Comparison of ENCODE assay signal across 17 cellular contexts in genomic region chr5:79189439-79190234, GRCh38. TPM values are rescaled to one million over a fixed set of nuclear protein-coding genes. Genes with fewer than 3 reads are reported as not detected.
DNase-seq lines count a peak whose midpoint lies in the region; ATAC-seq, FAIRE-seq and TF ChIP-seq lines count a peak whose summit lies in the region.
"Had no signal": no experiment of that assay in that cellular context is flagged by ENCODE, and none has a peak within 500 bp of the region (broad histone marks: within the 10 kb centered on the region; RNA-seq: fewer than 3 reads in every experiment).

No MANE protein-coding gene starts in this region.

- no peaks in the 10 kb centered on the region for H3K9me1 ChIP-seq in keratinocyte (ENCODE audit: control insufficient read depth, extremely low read depth, insufficient read depth, low read length)

- H3K4me3 ChIP-seq in adipocyte (ENCODE audit: low read length) (no peak overlapping the region), keratinocyte (ENCODE audit: control insufficient read depth in 2 of 3, extremely low read depth in 1 of 3, insufficient read depth in 2 of 3, low read depth in 1 of 3, low read length in 3 of 3) (no peak overlapping the region), hepatocyte (no peak overlapping the region)

- no peak for ATAC-seq in GM19035 (IDR thresholded peaks at IDR 0.05; ENCODE audit: unreplicated experiment)
- ATAC-seq in HG03378 (IDR thresholded peaks at IDR 0.05; ENCODE audit: unreplicated experiment): no peak
- ATAC-seq: Panc1, Right ventricle myocardium inferior had no signal

- peaks cover 11% of the 10 kb centered on the region for H3K4me1 ChIP-seq in adipocyte (ENCODE audit: control insufficient read depth, insufficient read depth, low read length)
- peaks cover 2% of the 10 kb centered on the region for H3K4me1 ChIP-seq in keratinocyte (ENCODE audit: control insufficient read depth, extremely low read depth, insufficient read depth, low read length)
- H3K4me1 ChIP-seq in hepatocyte (ENCODE audit: insufficient read depth): no peaks in the 10 kb centered on the region
- H3K4me1 ChIP-seq: Caco-2 had no signal

- no peaks in the 10 kb centered on the region for H3K36me3 ChIP-seq in adipocyte (ENCODE audit: control insufficient read depth, insufficient read depth, low read length, severe bottlenecking)
- no peaks in the 10 kb centered on the region for H3K36me3 ChIP-seq in keratinocyte (ENCODE audit: control insufficient read depth in 2 of 2, extremely low read depth in 1 of 2, insufficient read depth in 2 of 2, low read length in 2 of 2)
- H3K36me3 ChIP-seq in hepatocyte (replicated peaks; ENCODE audit: insufficient read depth, low read depth): no peaks in the 10 kb centered on the region

- H3K27ac ChIP-seq in keratinocyte (ENCODE audit: control insufficient read depth, insufficient read depth, low read length): no peak overlapping the region
- no peak overlapping the region for H3K27ac ChIP-seq in hepatocyte

- no peak overlapping the region for H3K9ac ChIP-seq in adipocyte (ENCODE audit: low read length)
- H3K9ac ChIP-seq in keratinocyte (ENCODE audit: control insufficient read depth, extremely low read depth, insufficient read depth, low read length): no peak overlapping the region

- H3K27me3 ChIP-seq in adipocyte (replicated peaks; ENCODE audit: control insufficient read depth, insufficient read depth, low read length): no peaks in the 10 kb centered on the region
- no peaks in the 10 kb centered on the region for H3K27me3 ChIP-seq in keratinocyte (ENCODE audit: control insufficient read depth, extremely low read depth, insufficient read depth, low read length)
- no peaks in the 10 kb centered on the region for H3K27me3 ChIP-seq in hepatocyte

- dilution Hi-C loops in keratinocyte (cut with MboI; ENCODE audit: extremely low pct_ligation_motif_present, low sequenced_read_pairs): no loop called here

- H3K9me3 ChIP-seq in adipocyte (ENCODE audit: control insufficient read depth, low read length): no peaks in the 10 kb centered on the region
- H3K9me3 ChIP-seq in keratinocyte (ENCODE audit: control insufficient read depth, low read depth, low read length): no peaks in the 10 kb centered on the region
- no peaks in the 10 kb centered on the region for H3K9me3 ChIP-seq in hepatocyte (ENCODE audit: low read depth)
- H3K9me3 ChIP-seq: Caco-2 had no signal

- WGBS in hepatocyte (ENCODE audit: low lambda C conversion rate, missing lambda C conversion rate): 71% methylated on average over 8 of the region's 8 CpGs

- no peak overlapping the region for H2AFZ ChIP-seq in keratinocyte (ENCODE audit: control insufficient read depth, low read length)
- H2AFZ ChIP-seq in hepatocyte: no peak overlapping the region

- no peaks in the 10 kb centered on the region for H3K9me2 ChIP-seq in hepatocyte (replicated peaks; ENCODE audit: insufficient read depth)

- peak; percentile 5 for DNase-seq in AG08395 (ENCODE audit: low spot score)
- DNase-seq in NCI-H1694 (lab: John Stamatoyannopoulos, UW): peak; percentile 59
- peak; percentile 32 for DNase-seq in adipocyte (ENCODE audit: low read depth)
- DNase-seq in keratinocyte (ENCODE audit: low read depth, low spot score): no peak
- DNase-seq in hepatocyte (ENCODE audit: low spot score): no peak
- DNase-seq in SW 1271 (lab: John Stamatoyannopoulos, UW): no peak
- DNase-seq: 8988T, Caco-2, DND-41, NCI-H146, NCI-H510A, NCI-H82 had no signal

- H4K20me1 ChIP-seq in keratinocyte (ENCODE audit: control insufficient read depth, extremely low read depth, insufficient read depth, low read length): no peaks in the 10 kb centered on the region
- no peaks in the 10 kb centered on the region for H4K20me1 ChIP-seq in hepatocyte (ENCODE audit: insufficient read depth, poor library complexity, severe bottlenecking)

- H3K79me2 ChIP-seq in keratinocyte (ENCODE audit: control insufficient read depth, insufficient read depth, low read length) (no peaks in the 10 kb centered on the region), hepatocyte (no peaks in the 10 kb centered on the region)

- FAIRE-seq in keratinocyte (lab: Jason Lieb, UNC): no peak
- FAIRE-seq: HTR-8/SVneo had no signal

- peak overlapping the region; percentile 39 for H3K4me2 ChIP-seq in keratinocyte (ENCODE audit: control insufficient read depth, extremely low read depth, insufficient read depth, low read depth, low read length)
- no peak overlapping the region for H3K4me2 ChIP-seq in hepatocyte

- TF ChIP-seq CTCF in keratinocyte (optimal IDR thresholded peaks at IDR 0.05 in 1 of 3, IDR thresholded peaks at IDR 0.05 in 1 of 3, conservative IDR thresholded peaks at IDR 0.05 in 1 of 3; ENCODE audit: extremely low read depth in 1 of 3, insufficient read depth in 2 of 3, low read length in 3 of 3) (no peak), hepatocyte (IDR thresholded peaks at IDR 0.05; ENCODE audit: poor library complexity) (no peak)

RNA-seq across cellular contexts. Expression of gene JMY, which starts 46.3 kb away (rescaled TPM):
- polyA plus RNA-seq in keratinocyte (1.8 to 3.3 TPM (median 2.5 TPM) in 3 replicates), hepatocyte (2.0 and 3.3 TPM in 2 replicates)
- 11.6 TPM for polyA plus RNA-seq in keratinocyte (2011; ENCODE audit: low read depth)
- 1.4 and 2.8 TPM in 2 replicates for polyA plus RNA-seq in keratinocyte (2011; cell fraction: cytosol; rRNA removed)
- 3.6 and 5.0 TPM in 2 replicates for polyA plus RNA-seq in keratinocyte (2011; cell fraction: nucleus; rRNA removed)
- polyA plus RNA-seq in keratinocyte (2012; ENCODE audit: low replicate concordance): 2.0 and 7.1 TPM in 2 replicates
- 1.1 to 4.3 TPM (median 2.3 TPM) in 3 replicates for polyA minus RNA-seq in keratinocyte
- 3.8 TPM for polyA minus RNA-seq in keratinocyte (2011; cell fraction: cytosol; rRNA and poly(A)+ RNA removed)
- 6.1 and 9.6 TPM in 2 replicates for polyA minus RNA-seq in keratinocyte (2011; cell fraction: nucleus; rRNA and poly(A)+ RNA removed)
- 9.3 and 11.7 TPM in 2 replicates for total RNA-seq in hepatocyte

Comparison
In these comparisons a context has a peak if more than half of its experiments do, and no peak if none do; other contexts are left out.
1. DNase-seq: peak in AG08395 (single experiment), NCI-H1694 (single experiment) and adipocyte (single experiment); none in keratinocyte (single experiment), hepatocyte (single experiment) and SW 1271 (0 of 2).